ENCODE assay signal across 1 cellular context in the genomic region with DNA sequence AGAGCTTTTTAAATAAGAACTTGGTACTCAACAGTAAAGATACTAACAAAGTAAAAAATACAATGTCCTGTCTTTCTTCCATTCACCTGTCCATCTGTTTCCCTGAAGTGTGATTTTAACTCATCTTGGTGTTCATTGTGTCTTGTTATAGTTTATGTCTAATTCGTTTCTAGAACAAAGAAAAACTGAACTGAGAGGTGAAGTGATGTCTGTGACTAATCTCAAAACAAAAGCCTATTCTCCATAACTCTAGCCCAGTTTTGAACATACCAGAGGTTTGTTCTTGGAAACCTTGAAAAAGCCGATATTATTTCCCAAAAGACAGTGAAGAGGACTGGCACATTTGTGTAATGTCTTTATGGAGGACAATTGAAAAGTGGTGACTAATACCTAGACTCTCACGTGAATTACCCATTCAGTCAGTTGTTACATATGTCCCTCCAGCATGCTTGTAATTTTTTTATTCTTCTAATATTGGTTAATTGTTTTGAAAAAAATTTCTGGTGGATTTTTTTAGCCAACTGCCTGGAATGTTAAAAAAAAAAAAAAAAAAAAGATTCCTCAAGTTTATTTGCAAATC.
TF ChIP-seq lines count a peak whose summit lies in the region.

No MANE protein-coding gene starts in this region.

TF ChIP-seq in GM12878, 131 proteins besides CTCF, POLR2A, EP300 and RAD21 (continued from another document):
- TF ChIP-seq, protein P1, sequence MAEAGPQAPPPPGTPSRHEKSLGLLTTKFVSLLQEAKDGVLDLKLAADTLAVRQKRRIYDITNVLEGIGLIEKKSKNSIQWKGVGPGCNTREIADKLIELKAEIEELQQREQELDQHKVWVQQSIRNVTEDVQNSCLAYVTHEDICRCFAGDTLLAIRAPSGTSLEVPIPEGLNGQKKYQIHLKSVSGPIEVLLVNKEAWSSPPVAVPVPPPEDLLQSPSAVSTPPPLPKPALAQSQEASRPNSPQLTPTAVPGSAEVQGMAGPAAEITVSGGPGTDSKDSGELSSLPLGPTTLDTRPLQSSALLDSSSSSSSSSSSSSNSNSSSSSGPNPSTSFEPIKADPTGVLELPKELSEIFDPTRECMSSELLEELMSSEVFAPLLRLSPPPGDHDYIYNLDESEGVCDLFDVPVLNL (IDR thresholded peaks at IDR 0.05; ENCODE audit: low read depth, low read length), result no peak
- no peak for TF ChIP-seq BCL11A (IDR thresholded peaks at IDR 0.05; ENCODE audit: low read depth, low read length)
- TF ChIP-seq IKZF2 (IDR thresholded peaks at IDR 0.05), result peak in 1 of 2 experiments; percentile 52; a peak in 2 of 4 replicates
- no peak for TF ChIP-seq BMI1 (IDR thresholded peaks at IDR 0.05; ENCODE audit: borderline replicate concordance)
- peak; percentile 64 to 78; a peak in 3 of 4 replicates for TF ChIP-seq BHLHE40 (IDR thresholded peaks at IDR 0.05; ENCODE audit: borderline replicate concordance in 1 of 2, low read depth in 2 of 2, low read length in 1 of 2)
